Comparison of ENCODE assay signal across 1 cellular context in the genomic region with DNA sequence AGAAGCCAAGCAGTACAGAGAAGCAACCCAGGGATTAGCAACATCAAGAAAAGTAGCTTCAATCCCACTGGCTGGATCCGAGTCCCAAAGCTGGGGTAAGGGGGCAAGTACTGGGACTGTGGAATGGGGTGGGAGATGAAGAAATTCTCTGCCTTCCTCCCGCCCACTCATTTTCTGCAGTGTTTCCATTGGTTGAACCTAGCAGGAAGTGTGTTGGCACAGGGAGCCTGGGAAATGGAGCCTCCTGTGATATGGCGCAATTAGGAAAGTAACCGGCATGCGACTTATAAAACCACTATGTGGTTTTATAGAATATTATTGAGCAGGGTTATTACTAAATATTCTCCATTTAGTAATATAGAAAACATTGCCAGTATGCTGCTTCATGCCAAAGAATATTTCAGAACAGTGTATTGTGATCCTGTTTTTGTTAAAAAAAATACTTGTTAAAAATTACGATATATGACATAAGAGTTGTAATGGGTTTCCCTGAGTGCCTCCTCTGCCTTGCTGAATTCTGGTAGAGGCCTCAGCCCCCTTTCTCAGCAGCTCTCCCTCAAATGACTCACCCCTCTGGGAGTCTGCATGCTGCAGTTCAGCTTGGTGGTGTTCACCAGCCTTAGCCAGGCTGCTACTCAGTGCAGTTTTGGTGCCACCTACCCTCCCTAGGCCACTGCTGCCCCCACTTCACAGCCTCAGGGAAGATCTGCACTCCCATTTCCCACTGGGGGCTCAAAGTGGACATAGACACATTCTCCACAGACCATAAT.
TF ChIP-seq lines count a peak whose summit lies in the region.

No MANE protein-coding gene starts in this region.

TF ChIP-seq in SK-N-SH, 30 proteins besides CTCF, POLR2A, EP300 and RAD21 (continued from another document):
- no peak for TF ChIP-seq PBX3 (IDR thresholded peaks at IDR 0.05)
- TF ChIP-seq, protein P1, sequence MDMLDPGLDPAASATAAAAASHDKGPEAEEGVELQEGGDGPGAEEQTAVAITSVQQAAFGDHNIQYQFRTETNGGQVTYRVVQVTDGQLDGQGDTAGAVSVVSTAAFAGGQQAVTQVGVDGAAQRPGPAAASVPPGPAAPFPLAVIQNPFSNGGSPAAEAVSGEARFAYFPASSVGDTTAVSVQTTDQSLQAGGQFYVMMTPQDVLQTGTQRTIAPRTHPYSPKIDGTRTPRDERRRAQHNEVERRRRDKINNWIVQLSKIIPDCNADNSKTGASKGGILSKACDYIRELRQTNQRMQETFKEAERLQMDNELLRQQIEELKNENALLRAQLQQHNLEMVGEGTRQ (IDR thresholded peaks at IDR 0.05; ENCODE audit: borderline replicate concordance, low read depth, low read length) = no peak
- TF ChIP-seq REST (IDR thresholded peaks at IDR 0.05; ENCODE audit: low read depth, low read length) = no peak
- TF ChIP-seq TCF12 (IDR thresholded peaks at IDR 0.05) = no peak
